Comparison of ENCODE assay signal across 18 cellular contexts in the genomic region with DNA sequence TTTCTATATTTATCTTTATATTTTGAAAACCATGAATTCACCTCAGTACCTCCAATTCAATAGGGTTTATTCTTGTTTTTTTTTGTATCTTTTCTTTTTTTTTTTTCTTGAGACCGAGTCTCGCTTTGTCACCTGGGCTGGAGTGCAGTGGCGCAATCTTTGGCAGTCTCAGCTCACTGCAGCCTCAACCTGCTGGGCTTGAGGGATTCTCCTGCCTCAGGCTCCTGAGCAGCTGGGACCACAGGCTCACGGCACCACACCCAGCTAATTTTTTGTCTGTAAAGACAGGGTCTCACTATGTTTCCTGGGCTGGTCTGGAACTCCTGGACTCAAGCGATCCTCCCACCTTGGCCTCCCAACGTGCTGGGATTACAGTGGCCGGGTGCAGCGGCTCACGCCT. TPM values are rescaled to one million over a fixed set of nuclear protein-coding genes. Genes with fewer than 3 reads are reported as not detected.
"Had no signal": no experiment of that assay in that cellular context is flagged by ENCODE, and none has a peak within 500 bp of the region (broad histone marks: within the 10 kb centered on the region; RNA-seq: fewer than 3 reads in every experiment).

No MANE protein-coding gene starts in this region.

- H3K4me3 ChIP-seq: hepatocyte, lung, psoas muscle, thyroid gland, upper lobe of left lung, uterus had no signal

- DNase-seq: cortex of kidney, foreskin melanocyte, head of caudate nucleus, kidney, left cardiac atrium, left ventricle myocardium superior, mesendoderm, nephron progenitor cell, psoas muscle, thyroid gland, uterus had no signal

- ATAC-seq: left cardiac atrium, left ventricle myocardium superior, psoas muscle, sciatic nerve had no signal

- H3K4me2 ChIP-seq: hepatocyte had no signal

- H3K27me3 ChIP-seq: hepatocyte, thyroid gland, upper lobe of left lung, uterus had no signal

- H3K4me1 ChIP-seq: psoas muscle, thyroid gland, uterus had no signal

- H3K27ac Mint-ChIP-seq: nephron progenitor cell had no signal

- H3K4me1 Mint-ChIP-seq: nephron progenitor cell had no signal

- H3K4me3 Mint-ChIP-seq: nephron progenitor cell had no signal

- H3K36me3 ChIP-seq: thyroid gland, upper lobe of left lung, uterus had no signal

- H3K27ac ChIP-seq: hepatocyte, psoas muscle, thyroid gland, upper lobe of left lung, uterus had no signal

- H3K79me2 ChIP-seq: hepatocyte had no signal

- H2AFZ ChIP-seq: hepatocyte had no signal

RNA-seq across cellular contexts. Expression of gene CLEC4M, which starts 43.8 kb away (rescaled TPM):
- total RNA-seq: left ventricle myocardium superior; mononuclear cell; naive thymus-derived CD4-positive, alpha-beta T cell; psoas muscle; sciatic nerve; skeletal muscle tissue had no signal
- polyA plus RNA-seq: hepatocyte, psoas muscle had no signal

RNA-seq across cellular contexts. Expression of gene CD209, which starts 59.5 kb away (rescaled TPM):
- total RNA-seq: hepatocyte had no signal
- polyA plus RNA-seq: hepatocyte; naive thymus-derived CD4-positive, alpha-beta T cell had no signal
